Comparison of ENCODE assay signal across 8 cellular contexts in genomic region chr7:1503816-1504775, GRCh38. TPM values are rescaled to one million over a fixed set of nuclear protein-coding genes. Genes with fewer than 3 reads are reported as not detected.
DNase-seq lines count a peak whose midpoint lies in the region; ATAC-seq and TF ChIP-seq lines count a peak whose summit lies in the region.

Gene INTS1, minus strand, starts transcription at chr7:1504389. Its CDS starts 429 bp downstream, at chr7:1503960.

- H3K9ac ChIP-seq in endodermal cell (ENCODE audit: extremely low read depth, low read length, poor library complexity, severe bottlenecking), result peak within 1 kb of the TSS; percentile 80

- peak within 1 kb of the TSS; percentile 83 for H3K4me3 Mint-ChIP-seq in endodermal cell

- TF ChIP-seq CTCF in endodermal cell (conservative IDR thresholded peaks at IDR 0.05), result peak; percentile 96

- H3K4me3 ChIP-seq in endodermal cell (ENCODE audit: low read length), result peak within 1 kb of the TSS; percentile 92

- no peaks in the 10 kb centered on the region for H3K27me3 Mint-ChIP-seq in endodermal cell (ENCODE audit: insufficient read depth)

- H3K9me3 ChIP-seq in endodermal cell (ENCODE audit: control insufficient read depth, low read length), result no peaks in the 10 kb centered on the region

- DNase-seq in COLO668 (lab: John Stamatoyannopoulos, UW; ENCODE audit: unreplicated experiment), result peak; percentile 99
- DNase-seq in HT-29 (ENCODE audit: low spot score), result peak; percentile 98
- DNase-seq in NOMO-1 treated with DMSO at 0.1 percent for 48 hours (lab: John Stamatoyannopoulos, UW; ENCODE audit: unreplicated experiment), result peak; percentile 86
- peak; percentile 73 to 79 (median 75) for DNase-seq in activated CD8-positive, alpha-beta memory T cell treated with anti-CD3 and anti-CD28 coated beads for 48 hours (ENCODE audit: low read depth in 2 of 3, low spot score in 2 of 3)
- DNase-seq in endodermal cell, result peak; percentile 95
- peak; percentile 97 for DNase-seq in mesenteric fat pad (ENCODE audit: low spot score)
- peak; percentile 74 for DNase-seq in stimulated activated CD8-positive, alpha-beta memory T cell treated with anti-CD3 and anti-CD28 coated beads, Interleukin-15, amount 100 ng/mL, for 24 hours (ENCODE audit: low read depth)

- no peaks in the 10 kb centered on the region for H3K9me3 Mint-ChIP-seq in endodermal cell

- peaks cover 9% of the 10 kb centered on the region for H3K4me1 Mint-ChIP-seq in endodermal cell

- peak within 1 kb of the TSS; percentile 85 for H3K27ac Mint-ChIP-seq in endodermal cell

- 1% methylated on average over 44 to 113 of the region's 118 CpGs for WGBS in endodermal cell (ENCODE audit: insufficient coverage in 1 of 2, insufficient read length in 1 of 2), 2 experiments

- H3K36me3 ChIP-seq in endodermal cell (ENCODE audit: control insufficient read depth, insufficient read depth, low read length), result peaks cover 24% of the 10 kb centered on the region

- H3K4me1 ChIP-seq in endodermal cell (ENCODE audit: control insufficient read depth, insufficient read depth, low read length), result no peaks in the 10 kb centered on the region

- no peaks in the 10 kb centered on the region for H3K27me3 ChIP-seq in endodermal cell (ENCODE audit: control insufficient read depth, insufficient read depth, low read length, poor library complexity, severe bottlenecking)

- peaks cover 26% of the 10 kb centered on the region for H3K36me3 Mint-ChIP-seq in endodermal cell (ENCODE audit: low read depth)

- no peak within 1 kb of the TSS for H3K27ac ChIP-seq in endodermal cell (ENCODE audit: low read depth, low read length)

- peak; percentile 77 for ATAC-seq in GM19467 (IDR thresholded peaks at IDR 0.05; ENCODE audit: unreplicated experiment)

RNA-seq across cellular contexts. Expression of gene INTS1, which starts in this region (rescaled TPM):
- 117 and 141 TPM in 2 replicates for total RNA-seq in HT-29 (2014; rRNA removed; shearing (Covaris generic))
- total RNA-seq in endodermal cell (100 to 1,000 TPM; 145 to 178 TPM), mesenteric fat pad (56.3 TPM)
- 71.2 TPM for polyA plus RNA-seq in endodermal cell (2013, experiment 1 of 2)
- polyA plus RNA-seq in endodermal cell (2013, experiment 2 of 2), result 59.7 TPM
